29 cellular contexts compared by ENCODE assay signal in genomic region chr12:76719642-76720041, GRCh38. TPM values are rescaled to one million over a fixed set of nuclear protein-coding genes. Genes with fewer than 3 reads are reported as not detected.
DNase-seq lines count a peak whose midpoint lies in the region; FAIRE-seq and TF ChIP-seq lines count a peak whose summit lies in the region.
"Had no signal": no experiment of that assay in that cellular context is flagged by ENCODE, and none has a peak within 500 bp of the region (broad histone marks: within the 10 kb centered on the region; RNA-seq: fewer than 3 reads in every experiment).

No MANE protein-coding gene starts in this region.

- H3K36me3 ChIP-seq in keratinocyte (ENCODE audit: control insufficient read depth in 2 of 2, extremely low read depth in 1 of 2, insufficient read depth in 2 of 2, low read length in 2 of 2) (no peaks in the 10 kb centered on the region), smooth muscle cell (ENCODE audit: low read depth) (no peaks in the 10 kb centered on the region)
- H3K36me3 ChIP-seq: neutrophil, right lobe of liver, tibial nerve, WERI-Rb-1 had no signal

- H3K9me3 Mint-ChIP-seq in HFFc6: no peaks in the 10 kb centered on the region
- H3K9me3 Mint-ChIP-seq: activated naive CD4-positive, alpha-beta T cell treated with anti-CD3 and anti-CD28 coated beads, Interleukin-2, amount 50 U/mL, for 24 hours; memory B cell; naive B cell had no signal

- H3K4me3 ChIP-seq in keratinocyte (ENCODE audit: control insufficient read depth in 2 of 3, extremely low read depth in 1 of 3, insufficient read depth in 2 of 3, low read depth in 1 of 3, low read length in 3 of 3): no peak overlapping the region
- no peak overlapping the region for H3K4me3 ChIP-seq in smooth muscle cell
- H3K4me3 ChIP-seq: coronary artery, right lobe of liver, tibial nerve had no signal

- H4K20me1 ChIP-seq in keratinocyte (ENCODE audit: control insufficient read depth, extremely low read depth, insufficient read depth, low read length): no peaks in the 10 kb centered on the region
- no peaks in the 10 kb centered on the region for H4K20me1 ChIP-seq in smooth muscle cell (ENCODE audit: low read depth)

- no peaks in the 10 kb centered on the region; the same call in 1 of the 2 replicates for H3K27me3 Mint-ChIP-seq in HFFc6 (ENCODE audit: insufficient read depth)
- H3K27me3 Mint-ChIP-seq: activated naive CD4-positive, alpha-beta T cell treated with anti-CD3 and anti-CD28 coated beads, Interleukin-2, amount 50 U/mL, for 24 hours had no signal

- H3K9ac ChIP-seq in keratinocyte (ENCODE audit: control insufficient read depth, extremely low read depth, insufficient read depth, low read length) (no peak overlapping the region), smooth muscle cell (ENCODE audit: low read depth) (peak overlapping the region; percentile 76)

- H3F3A ChIP-seq in smooth muscle cell (ENCODE audit: low read depth): peaks cover 12% of the 10 kb centered on the region

- no peaks in the 10 kb centered on the region for H3K9me3 ChIP-seq in keratinocyte (ENCODE audit: control insufficient read depth, low read depth, low read length)
- H3K9me3 ChIP-seq in smooth muscle cell (replicated peaks; ENCODE audit: low read depth): no peaks in the 10 kb centered on the region
- H3K9me3 ChIP-seq: neutrophil, right lobe of liver, tibial nerve had no signal

- peaks cover 50% of the 10 kb centered on the region for H3K4me1 Mint-ChIP-seq in HFFc6 (ENCODE audit: low read depth)
- H3K4me1 Mint-ChIP-seq: activated naive CD4-positive, alpha-beta T cell treated with anti-CD3 and anti-CD28 coated beads, Interleukin-2, amount 50 U/mL, for 24 hours; CD14-positive monocyte; memory B cell; naive B cell had no signal

- H3K4me1 ChIP-seq in keratinocyte (ENCODE audit: control insufficient read depth, extremely low read depth, insufficient read depth, low read length) (peaks cover 13% of the 10 kb centered on the region), smooth muscle cell (ENCODE audit: low read depth) (peaks cover 26% of the 10 kb centered on the region)
- H3K4me1 ChIP-seq: right lobe of liver, tibial nerve had no signal

- H3K27ac Mint-ChIP-seq in HFFc6: peak overlapping the region; percentile 70
- H3K27ac Mint-ChIP-seq: activated naive CD4-positive, alpha-beta T cell treated with anti-CD3 and anti-CD28 coated beads, Interleukin-2, amount 50 U/mL, for 24 hours; memory B cell had no signal

- DNase-seq in HFFc6: no peak
- DNase-seq in keratinocyte (ENCODE audit: low read depth, low spot score): no peak
- no peak for DNase-seq in smooth muscle cell (lab: John Stamatoyannopoulos, UW; ENCODE audit: unreplicated experiment)
- no peak for DNase-seq in stimulated activated naive CD4-positive, alpha-beta T cell (lab: John Stamatoyannopoulos, UW)
- DNase-seq in activated CD8-positive, alpha-beta memory T cell treated with anti-CD3 and anti-CD28 coated beads, Interleukin-2, amount 50 U/mL, for 4 hours: no peak
- DNase-seq in stimulated activated CD4-positive, alpha-beta T cell treated with anti-CD3 and anti-CD28 coated beads, Interleukin-1b, Interleukin-23, amount 100 ng/mL, for 48 hours: no peak
- DNase-seq: activated CD4-positive, alpha-beta T cell treated with anti-CD3 and anti-CD28 coated beads for 48 hours; activated T-cell treated with anti-CD3 and anti-CD28 coated beads for 4 hours; DMS79 treated with DMSO at 0.1 percent for 48 hours; effector memory CD4-positive, alpha-beta T cell; GDM1; glutamatergic neuron; KBM-7; naive B cell; NCI-H1092 treated with DMSO at 0.1 percent for 48 hours; NCI-H187; NCI-H524 treated with DMSO at 0.1 percent for 48 hours; right lobe of liver; SIG-M5; stimulated activated CD4-positive, alpha-beta T cell treated with anti-CD3 and anti-CD28 coated beads, Interleukin-4, amount 100 ng/mL, for 24 hours; T-helper 9 cell; WERI-Rb-1 had no signal

- H3K9me1 ChIP-seq in keratinocyte (ENCODE audit: control insufficient read depth, extremely low read depth, insufficient read depth, low read length): no peaks in the 10 kb centered on the region

- H3K79me2 ChIP-seq in keratinocyte (ENCODE audit: control insufficient read depth, insufficient read depth, low read length): no peaks in the 10 kb centered on the region
- no peaks in the 10 kb centered on the region for H3K79me2 ChIP-seq in smooth muscle cell (ENCODE audit: low read depth)

- dilution Hi-C loops in keratinocyte (cut with MboI; ENCODE audit: extremely low pct_ligation_motif_present, low sequenced_read_pairs): no loop called here

- H3K27me3 ChIP-seq in keratinocyte (ENCODE audit: control insufficient read depth, extremely low read depth, insufficient read depth, low read length) (no peaks in the 10 kb centered on the region), smooth muscle cell (ENCODE audit: low read depth) (no peaks in the 10 kb centered on the region)
- H3K27me3 ChIP-seq: neutrophil, right lobe of liver, tibial nerve had no signal

- peak overlapping the region; percentile 51 for H3K4me3 Mint-ChIP-seq in HFFc6
- H3K4me3 Mint-ChIP-seq: activated naive CD4-positive, alpha-beta T cell treated with anti-CD3 and anti-CD28 coated beads, Interleukin-2, amount 50 U/mL, for 24 hours; CD14-positive monocyte; memory B cell; naive B cell had no signal

- H2AFZ ChIP-seq in keratinocyte (ENCODE audit: control insufficient read depth, low read length) (peak overlapping the region; percentile 10), smooth muscle cell (ENCODE audit: low read depth) (no peak overlapping the region)

- 82% methylated on average over 3 of the region's 3 CpGs for WGBS in smooth muscle cell (ENCODE audit: low lambda C conversion rate)

- no peak for FAIRE-seq in keratinocyte (lab: Jason Lieb, UNC)

- H3K4me2 ChIP-seq in keratinocyte (ENCODE audit: control insufficient read depth, extremely low read depth, insufficient read depth, low read depth, low read length): peak overlapping the region; percentile 15
- H3K4me2 ChIP-seq in smooth muscle cell: peak overlapping the region; percentile 55

- no peaks in the 10 kb centered on the region for H3K36me3 Mint-ChIP-seq in HFFc6 (ENCODE audit: low read depth)
- H3K36me3 Mint-ChIP-seq: activated naive CD4-positive, alpha-beta T cell treated with anti-CD3 and anti-CD28 coated beads, Interleukin-2, amount 50 U/mL, for 24 hours; CD14-positive monocyte; memory B cell; naive B cell had no signal

- TF ChIP-seq CTCF in HFFc6 (IDR thresholded peaks at IDR 0.05) (no peak), VCaP (conservative IDR thresholded peaks at IDR 0.05) (no peak), keratinocyte (optimal IDR thresholded peaks at IDR 0.05 in 1 of 3, IDR thresholded peaks at IDR 0.05 in 1 of 3, conservative IDR thresholded peaks at IDR 0.05 in 1 of 3; ENCODE audit: extremely low read depth in 1 of 3, insufficient read depth in 2 of 3, low read length in 3 of 3) (no peak), smooth muscle cell (IDR thresholded peaks at IDR 0.05; ENCODE audit: borderline replicate concordance, insufficient read depth, poor library complexity, severe bottlenecking) (no peak)

- H3K27ac ChIP-seq in VCaP (peak overlapping the region; percentile 78; the same call in 1 of the 2 replicates), keratinocyte (ENCODE audit: control insufficient read depth, insufficient read depth, low read length) (peak overlapping the region; percentile 25), smooth muscle cell (ENCODE audit: low read depth) (peak overlapping the region; percentile 98)
- H3K27ac ChIP-seq: coronary artery, neutrophil, right lobe of liver, tibial nerve, WERI-Rb-1 had no signal

RNA-seq across cellular contexts. Expression of gene ZDHHC17, which starts 44.3 kb away (rescaled TPM):
- total RNA-seq in HFFc6 (2021; fragmentation: NEBNext Ultra II Directional; extraction: Animal tissue kit (Norgen Biotek cat#: 25700)): 10 to 100 TPM; 16.0 to 23.6 (median 19.2) TPM
- polyA plus RNA-seq in keratinocyte (14.0 to 28.2 TPM (median 27.8 TPM) in 3 replicates), smooth muscle cell (12.2 and 12.8 TPM in 2 replicates)
- 10.3 TPM for polyA plus RNA-seq in keratinocyte (2011; ENCODE audit: low read depth)
- 4.5 and 9.4 TPM in 2 replicates for polyA plus RNA-seq in keratinocyte (2011; cell fraction: cytosol; rRNA removed)
- 51.3 and 56.0 TPM in 2 replicates for polyA plus RNA-seq in keratinocyte (2011; cell fraction: nucleus; rRNA removed)
- polyA plus RNA-seq in keratinocyte (2012; ENCODE audit: low replicate concordance): 7.1 and 9.0 TPM in 2 replicates
- polyA minus RNA-seq in keratinocyte: 25.4 to 116 TPM (median 61.2 TPM) in 3 replicates
- polyA minus RNA-seq in keratinocyte (2011; cell fraction: cytosol; rRNA and poly(A)+ RNA removed): 10.7 TPM
- 52.9 and 102 TPM in 2 replicates for polyA minus RNA-seq in keratinocyte (2011; cell fraction: nucleus; rRNA and poly(A)+ RNA removed)
- total RNA-seq in smooth muscle cell: 34.8 and 41.0 TPM in 2 replicates

Comparison
In these comparisons a context has a peak if more than half of its experiments do, and no peak if none do; other contexts are left out.
1. H3K27ac ChIP-seq: peak in every context shown above with its lines; median percentile 98 in smooth muscle cell; 78 in VCaP; 25 in keratinocyte.